In genomic region chr6:132109752-132110151, GRCh38 we compare ENCODE assay signal across 3 cellular contexts.
TF ChIP-seq lines count a peak whose summit lies in the region.

No MANE protein-coding gene starts in this region.

TF ChIP-seq in HCT116, 20 proteins besides CTCF, POLR2A, EP300 and RAD21:
- TF ChIP-seq CBX3 (IDR thresholded peaks at IDR 0.05; ENCODE audit: low read depth), result peak; percentile 72; the same call in 1 of the 2 replicates

TF ChIP-seq in H1, 55 proteins besides CTCF, POLR2A, EP300 and RAD21:
- TF ChIP-seq TCF12 (IDR thresholded peaks at IDR 0.05; ENCODE audit: low read depth, low read length), result 0 out of 2 replicates have a peak, but pooled peaks have one; percentile 49

TF ChIP-seq in HepG2, 621 proteins besides CTCF, POLR2A, EP300 and RAD21:
- peak; percentile 92; the same call in 1 of the 2 replicates for TF ChIP-seq SETDB1 (CRISPR knock-in tag; IDR thresholded peaks at IDR 0.05; ENCODE audit: borderline replicate concordance)
